In genomic region chr2:223944704-223945531, GRCh38 we compare ENCODE assay signal across 8 cellular contexts. TPM values are rescaled to one million over a fixed set of nuclear protein-coding genes. Genes with fewer than 3 reads are reported as not detected.
DNase-seq lines count a peak whose midpoint lies in the region; ATAC-seq and TF ChIP-seq lines count a peak whose summit lies in the region.

A gene with protein sequence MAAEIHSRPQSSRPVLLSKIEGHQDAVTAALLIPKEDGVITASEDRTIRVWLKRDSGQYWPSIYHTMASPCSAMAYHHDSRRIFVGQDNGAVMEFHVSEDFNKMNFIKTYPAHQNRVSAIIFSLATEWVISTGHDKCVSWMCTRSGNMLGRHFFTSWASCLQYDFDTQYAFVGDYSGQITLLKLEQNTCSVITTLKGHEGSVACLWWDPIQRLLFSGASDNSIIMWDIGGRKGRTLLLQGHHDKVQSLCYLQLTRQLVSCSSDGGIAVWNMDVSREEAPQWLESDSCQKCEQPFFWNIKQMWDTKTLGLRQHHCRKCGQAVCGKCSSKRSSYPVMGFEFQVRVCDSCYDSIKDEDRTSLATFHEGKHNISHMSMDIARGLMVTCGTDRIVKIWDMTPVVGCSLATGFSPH (minus strand): TSS chr2:223945335. CDS start chr2:223945284, 51 bp downstream.

- peak; percentile 89 for DNase-seq in AG10803 (ENCODE audit: low read depth)
- DNase-seq in NCI-H446 treated with DMSO at 0.1 percent for 48 hours (lab: John Stamatoyannopoulos, UW): peak; percentile 63
- DNase-seq in activated CD4-positive, alpha-beta T cell treated with anti-CD3 and anti-CD28 coated beads for 1 hour: peak; percentile 69
- DNase-seq in cerebellum (ENCODE audit: low spot score): peak; percentile 96
- no peak for DNase-seq in kidney epithelial cell (ENCODE audit: low read depth)
- DNase-seq in stimulated activated CD4-positive, alpha-beta T cell treated with anti-CD3 and anti-CD28 coated beads, Interleukin-15, amount 100 ng/mL, for 24 hours: peak; percentile 88

- H3K27me3 ChIP-seq in kidney epithelial cell (ENCODE audit: control insufficient read depth, insufficient read depth, low read length): no peaks in the 10 kb centered on the region

- H3K4me3 ChIP-seq in AG10803 (ENCODE audit: low read length): peak within 1 kb of the TSS; percentile 86
- H3K4me3 ChIP-seq in kidney epithelial cell (ENCODE audit: low read depth, low read length): peak within 1 kb of the TSS; percentile 98

- TF ChIP-seq CTCF in AG10803 (conservative IDR thresholded peaks at IDR 0.05; ENCODE audit: low read length): no peak
- no peak for TF ChIP-seq CTCF in kidney epithelial cell (IDR thresholded peaks at IDR 0.05; ENCODE audit: insufficient read depth, low read length, poor library complexity, severe bottlenecking)

- H3K36me3 ChIP-seq in kidney epithelial cell (ENCODE audit: control insufficient read depth, insufficient read depth, low read length): no peaks in the 10 kb centered on the region

- ATAC-seq in GM19025 (IDR thresholded peaks at IDR 0.05; ENCODE audit: low read depth, unreplicated experiment) (peak; percentile 74), HG03196 (IDR thresholded peaks at IDR 0.05; ENCODE audit: unreplicated experiment) (peak; percentile 83)

RNA-seq across cellular contexts. Expression of the gene that starts here (rescaled TPM):
- total RNA-seq in cerebellum (58.1 TPM), kidney epithelial cell (40.9 and 47.3 TPM in 2 replicates)
